In genomic region chr3:190183121-190183520, GRCh38 we compare ENCODE assay signal across 10 cellular contexts.
DNase-seq lines count a peak whose midpoint lies in the region; ATAC-seq, FAIRE-seq and TF ChIP-seq lines count a peak whose summit lies in the region.
"Had no signal": no experiment of that assay in that cellular context is flagged by ENCODE, and none has a peak within 500 bp of the region (broad histone marks: within the 10 kb centered on the region; RNA-seq: fewer than 3 reads in every experiment).

No MANE protein-coding gene starts in this region.

- peak; percentile 90 for DNase-seq in A172 (ENCODE audit: low spot score)
- peak; percentile 72 for DNase-seq in GM13977 (ENCODE audit: low spot score)
- DNase-seq in SK-MEL-5 (ENCODE audit: low read depth, low spot score): peak; percentile 67
- DNase-seq in glomerular visceral epithelial cell (ENCODE audit: extremely low spot score): peak; percentile 82
- DNase-seq in cerebellum (ENCODE audit: low spot score): no peak
- no peak for DNase-seq in kidney
- DNase-seq: stimulated activated CD4-positive, alpha-beta T cell treated with anti-CD3 and anti-CD28 coated beads, Interleukin-12 subunit alpha, Interleukin-12 subunit beta, amount 100 ng/mL, for 4 hours had no signal

- no peak for FAIRE-seq in kidney (lab: Jason Lieb, UNC)
- FAIRE-seq: G401.6 had no signal

- no peaks in the 10 kb centered on the region for H3K4me1 ChIP-seq in kidney (ENCODE audit: control insufficient read depth in 1 of 2, insufficient read depth in 1 of 2, low read depth in 1 of 2, low read length in 2 of 2)

- H3K27ac ChIP-seq in kidney (ENCODE audit: low read depth in 2 of 2, low read length in 2 of 2): no peak overlapping the region

- H3K36me3 ChIP-seq in kidney (ENCODE audit: control insufficient read depth in 1 of 2, insufficient read depth in 2 of 2, low read length in 2 of 2): no peaks in the 10 kb centered on the region

- in situ Hi-C loops in GM13977 (cut with MboI; ENCODE audit: low pct_unique_long_range_greater_than_20kb, low sequenced_read_pairs, unreplicated experiment) (no loop called here), SK-MEL-5 (cut with HindIII; ENCODE audit: low pct_unique_long_range_greater_than_20kb, low sequenced_read_pairs) (loop anchor here (25.0 kb wide), 1 partner anchor 221 kb away; no protein-coding TSS in a partner anchor)

- TF ChIP-seq CTCF in GM13977 (IDR thresholded peaks at IDR 0.05; ENCODE audit: extremely low read depth, insufficient read depth, missing control alignments): no peak
- no peak for TF ChIP-seq CTCF in kidney (IDR thresholded peaks at IDR 0.05; ENCODE audit: borderline replicate concordance, extremely low read depth, insufficient read depth)

- no peak overlapping the region for H3K4me3 ChIP-seq in kidney (ENCODE audit: low read length in 2 of 2)

- intact Hi-C loops in kidney (cut with DNase I): no loop called here

- H3K9ac ChIP-seq in kidney (ENCODE audit: low read length in 2 of 2): no peak overlapping the region

- ATAC-seq in GM18498 (IDR thresholded peaks at IDR 0.05; ENCODE audit: unreplicated experiment) (no peak), HG02571 (IDR thresholded peaks at IDR 0.05; ENCODE audit: unreplicated experiment) (no peak)

- H3K9me3 ChIP-seq in kidney (ENCODE audit: control insufficient read depth in 1 of 2, low read length in 2 of 2): no peaks in the 10 kb centered on the region

Comparison
In these comparisons a context has a peak if more than half of its experiments do, and no peak if none do; other contexts are left out.
1. DNase-seq: peak in A172 (single experiment), GM13977 (single experiment), SK-MEL-5 (single experiment) and glomerular visceral epithelial cell (single experiment); none in cerebellum (single experiment) and kidney (single experiment).